ENCODE assay signal across 1 cellular context in the genomic region with DNA sequence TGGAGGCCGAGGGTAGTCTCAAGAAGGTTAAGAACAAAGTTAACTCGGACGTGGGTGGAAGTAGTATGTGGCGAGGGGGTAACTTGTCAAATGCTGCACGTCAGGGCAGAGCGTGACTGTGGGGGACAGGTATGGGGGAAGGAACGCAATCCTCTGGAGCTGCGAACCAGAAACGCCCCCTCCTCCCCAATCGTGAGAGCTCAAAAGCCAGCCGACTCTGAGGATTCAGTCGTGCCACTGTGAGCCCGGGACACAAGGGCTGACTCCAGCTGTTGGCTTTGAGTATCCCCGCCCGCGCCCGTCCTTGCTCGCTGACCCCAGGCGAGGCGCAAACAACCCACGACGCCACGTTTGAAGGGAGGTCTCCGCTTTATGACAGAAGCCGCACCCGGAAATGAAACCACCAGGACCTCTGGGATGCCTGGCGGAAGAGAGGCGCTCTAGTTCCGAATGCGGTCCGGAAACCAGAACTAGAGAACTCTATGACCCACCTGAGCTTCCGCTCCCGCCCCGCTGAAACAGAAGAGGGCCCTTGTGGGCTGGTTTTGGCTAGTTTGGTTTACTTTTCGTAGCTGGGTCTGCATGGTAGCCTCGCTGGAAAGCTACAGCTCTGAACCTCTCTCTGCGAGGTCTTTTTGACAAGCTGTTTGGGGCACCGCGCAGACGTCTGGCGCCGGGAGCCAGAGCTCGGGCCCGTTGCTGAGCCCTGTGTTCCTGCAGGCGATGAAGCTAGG.
A peak's percentile ranks its signal among the peaks of the same experiment; 100 is the strongest.
TF ChIP-seq lines count a peak whose summit lies in the region.

PEX12 (minus strand) TSS at position 377 of the 734 bp plus-strand sequence. CDS start 550 bp downstream, outside the sequence.

TF ChIP-seq in K562, 482 proteins besides CTCF, POLR2A, EP300 and RAD21 (continued from another document and continues in another):
- TF ChIP-seq KAT7 (CRISPR knock-in tag; IDR thresholded peaks at IDR 0.05; ENCODE audit: borderline replicate concordance): no peak; the same call in 1 of the 2 replicates
- no peak for TF ChIP-seq ZNF121 (CRISPR knock-in tag; conservative IDR thresholded peaks at IDR 0.05)
- no peak for TF ChIP-seq JUNB (CRISPR knock-in tag; conservative IDR thresholded peaks at IDR 0.05)
- TF ChIP-seq MTA3 (IDR thresholded peaks at IDR 0.05; ENCODE audit: borderline replicate concordance): 0 out of 2 replicates have a peak, but pooled peaks have one; percentile 77
- peak; percentile 22; the same call in 1 of the 2 replicates for TF ChIP-seq GATAD2B (IDR thresholded peaks at IDR 0.05; ENCODE audit: borderline replicate concordance)
- TF ChIP-seq LCOR (CRISPR knock-in tag; IDR thresholded peaks at IDR 0.05): no peak
- TF ChIP-seq, protein P1, sequence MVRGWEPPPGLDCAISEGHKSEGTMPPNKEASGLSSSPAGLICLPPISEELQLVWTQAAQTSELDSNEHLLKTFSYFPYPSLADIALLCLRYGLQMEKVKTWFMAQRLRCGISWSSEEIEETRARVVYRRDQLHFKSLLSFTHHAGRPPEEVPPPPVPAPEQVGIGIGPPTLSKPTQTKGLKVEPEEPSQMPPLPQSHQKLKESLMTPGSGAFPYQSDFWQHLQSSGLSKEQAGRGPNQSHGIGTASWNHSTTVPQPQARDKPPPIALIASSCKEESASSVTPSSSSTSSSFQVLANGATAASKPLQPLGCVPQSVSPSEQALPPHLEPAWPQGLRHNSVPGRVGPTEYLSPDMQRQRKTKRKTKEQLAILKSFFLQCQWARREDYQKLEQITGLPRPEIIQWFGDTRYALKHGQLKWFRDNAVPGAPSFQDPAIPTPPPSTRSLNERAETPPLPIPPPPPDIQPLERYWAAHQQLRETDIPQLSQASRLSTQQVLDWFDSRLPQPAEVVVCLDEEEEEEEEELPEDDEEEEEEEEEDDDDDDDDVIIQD (CRISPR knock-in tag; IDR thresholded peaks at IDR 0.05): no peak
- no peak for TF ChIP-seq FOXA1 (IDR thresholded peaks at IDR 0.05; ENCODE audit: borderline replicate concordance)
- TF ChIP-seq ZNF280A (IDR thresholded peaks at IDR 0.05; ENCODE audit: low read depth, partially characterized antibody): no peak
- TF ChIP-seq RERE (CRISPR knock-in tag; IDR thresholded peaks at IDR 0.05; ENCODE audit: borderline replicate concordance): no peak
- no peak for TF ChIP-seq HDAC3 (IDR thresholded peaks at IDR 0.05; ENCODE audit: borderline replicate concordance, partially characterized antibody)
- peak; percentile 86 for TF ChIP-seq TBP (optimal IDR thresholded peaks at IDR 0.05; ENCODE audit: low read depth, low read length)
- no peak for TF ChIP-seq NELFE (IDR thresholded peaks at IDR 0.05; ENCODE audit: insufficient read depth, insufficient read length)
- TF ChIP-seq ZNF384 (IDR thresholded peaks at IDR 0.05; ENCODE audit: low read depth, low read length): no peak
- TF ChIP-seq, protein P2, sequence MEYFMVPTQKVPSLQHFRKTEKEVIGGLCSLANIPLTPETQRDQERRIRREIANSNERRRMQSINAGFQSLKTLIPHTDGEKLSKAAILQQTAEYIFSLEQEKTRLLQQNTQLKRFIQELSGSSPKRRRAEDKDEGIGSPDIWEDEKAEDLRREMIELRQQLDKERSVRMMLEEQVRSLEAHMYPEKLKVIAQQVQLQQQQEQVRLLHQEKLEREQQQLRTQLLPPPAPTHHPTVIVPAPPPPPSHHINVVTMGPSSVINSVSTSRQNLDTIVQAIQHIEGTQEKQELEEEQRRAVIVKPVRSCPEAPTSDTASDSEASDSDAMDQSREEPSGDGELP (CRISPR knock-in tag; IDR thresholded peaks at IDR 0.05; ENCODE audit: borderline replicate concordance): peak; percentile 94
- no peak; the same call in 1 of the 2 replicates for TF ChIP-seq POLR2AphosphoS2 (IDR thresholded peaks at IDR 0.05; ENCODE audit: low read length)
- no peak for TF ChIP-seq ZNF197 (CRISPR knock-in tag; IDR thresholded peaks at IDR 0.05; ENCODE audit: low read depth)
- TF ChIP-seq KDM2B (CRISPR knock-in tag; IDR thresholded peaks at IDR 0.05): no peak
- peak; percentile 18 for TF ChIP-seq MXD1 (CRISPR knock-in tag; IDR thresholded peaks at IDR 0.05; ENCODE audit: borderline replicate concordance, poor library complexity, severe bottlenecking)
- peak; percentile 41; the same call in 1 of the 2 replicates for TF ChIP-seq XRCC5 (IDR thresholded peaks at IDR 0.05; ENCODE audit: low read depth, low read length)
- TF ChIP-seq ZSCAN32 (CRISPR knock-in tag; IDR thresholded peaks at IDR 0.05): no peak
- TF ChIP-seq RBM17 (IDR thresholded peaks at IDR 0.05; ENCODE audit: borderline replicate concordance, low read depth, low read length): no peak
- TF ChIP-seq TSHZ1 (CRISPR knock-in tag; IDR thresholded peaks at IDR 0.05): no peak
- no peak for TF ChIP-seq RHOXF2B (CRISPR knock-in tag; conservative IDR thresholded peaks at IDR 0.05)
- peak; percentile 89 for TF ChIP-seq POLR2AphosphoS5 (IDR thresholded peaks at IDR 0.05; ENCODE audit: control insufficient read depth, insufficient read depth, low read depth, low read length)
- TF ChIP-seq BACH1 (tag; IDR thresholded peaks at IDR 0.05): no peak
- no peak for TF ChIP-seq FUS (optimal IDR thresholded peaks at IDR 0.05; ENCODE audit: low read depth, low read length)
- TF ChIP-seq SIRT6 (IDR thresholded peaks at IDR 0.05; ENCODE audit: low read depth, low read length): no peak
- no peak for TF ChIP-seq ZNF134 (CRISPR knock-in tag; conservative IDR thresholded peaks at IDR 0.05)
- TF ChIP-seq, protein P3, sequence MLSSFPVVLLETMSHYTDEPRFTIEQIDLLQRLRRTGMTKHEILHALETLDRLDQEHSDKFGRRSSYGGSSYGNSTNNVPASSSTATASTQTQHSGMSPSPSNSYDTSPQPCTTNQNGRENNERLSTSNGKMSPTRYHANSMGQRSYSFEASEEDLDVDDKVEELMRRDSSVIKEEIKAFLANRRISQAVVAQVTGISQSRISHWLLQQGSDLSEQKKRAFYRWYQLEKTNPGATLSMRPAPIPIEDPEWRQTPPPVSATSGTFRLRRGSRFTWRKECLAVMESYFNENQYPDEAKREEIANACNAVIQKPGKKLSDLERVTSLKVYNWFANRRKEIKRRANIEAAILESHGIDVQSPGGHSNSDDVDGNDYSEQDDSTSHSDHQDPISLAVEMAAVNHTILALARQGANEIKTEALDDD (IDR thresholded peaks at IDR 0.05): peak; percentile 48
- TF ChIP-seq, protein P4, sequence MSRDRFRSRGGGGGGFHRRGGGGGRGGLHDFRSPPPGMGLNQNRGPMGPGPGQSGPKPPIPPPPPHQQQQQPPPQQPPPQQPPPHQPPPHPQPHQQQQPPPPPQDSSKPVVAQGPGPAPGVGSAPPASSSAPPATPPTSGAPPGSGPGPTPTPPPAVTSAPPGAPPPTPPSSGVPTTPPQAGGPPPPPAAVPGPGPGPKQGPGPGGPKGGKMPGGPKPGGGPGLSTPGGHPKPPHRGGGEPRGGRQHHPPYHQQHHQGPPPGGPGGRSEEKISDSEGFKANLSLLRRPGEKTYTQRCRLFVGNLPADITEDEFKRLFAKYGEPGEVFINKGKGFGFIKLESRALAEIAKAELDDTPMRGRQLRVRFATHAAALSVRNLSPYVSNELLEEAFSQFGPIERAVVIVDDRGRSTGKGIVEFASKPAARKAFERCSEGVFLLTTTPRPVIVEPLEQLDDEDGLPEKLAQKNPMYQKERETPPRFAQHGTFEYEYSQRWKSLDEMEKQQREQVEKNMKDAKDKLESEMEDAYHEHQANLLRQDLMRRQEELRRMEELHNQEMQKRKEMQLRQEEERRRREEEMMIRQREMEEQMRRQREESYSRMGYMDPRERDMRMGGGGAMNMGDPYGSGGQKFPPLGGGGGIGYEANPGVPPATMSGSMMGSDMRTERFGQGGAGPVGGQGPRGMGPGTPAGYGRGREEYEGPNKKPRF (IDR thresholded peaks at IDR 0.05; ENCODE audit: low read depth, low read length): no peak
- no peak for TF ChIP-seq CSDE1 (IDR thresholded peaks at IDR 0.05)
- no peak for TF ChIP-seq PTTG1 (tag; IDR thresholded peaks at IDR 0.05; ENCODE audit: low read depth)
- TF ChIP-seq NFIC (IDR thresholded peaks at IDR 0.05): peak; percentile 4; the same call in 1 of the 2 replicates
- TF ChIP-seq ZNF282 (CRISPR knock-in tag; IDR thresholded peaks at IDR 0.05): no peak
- no peak for TF ChIP-seq U2AF2 (optimal IDR thresholded peaks at IDR 0.05; ENCODE audit: low read depth, low read length)
- no peak for TF ChIP-seq PTBP1 (IDR thresholded peaks at IDR 0.05; ENCODE audit: low read depth, low read length)
- TF ChIP-seq DPF2 (IDR thresholded peaks at IDR 0.05): 0 out of 2 replicates have a peak, but pooled peaks have one; percentile 6
